Comparison of ENCODE assay signal across 33 cellular contexts in the genomic region with DNA sequence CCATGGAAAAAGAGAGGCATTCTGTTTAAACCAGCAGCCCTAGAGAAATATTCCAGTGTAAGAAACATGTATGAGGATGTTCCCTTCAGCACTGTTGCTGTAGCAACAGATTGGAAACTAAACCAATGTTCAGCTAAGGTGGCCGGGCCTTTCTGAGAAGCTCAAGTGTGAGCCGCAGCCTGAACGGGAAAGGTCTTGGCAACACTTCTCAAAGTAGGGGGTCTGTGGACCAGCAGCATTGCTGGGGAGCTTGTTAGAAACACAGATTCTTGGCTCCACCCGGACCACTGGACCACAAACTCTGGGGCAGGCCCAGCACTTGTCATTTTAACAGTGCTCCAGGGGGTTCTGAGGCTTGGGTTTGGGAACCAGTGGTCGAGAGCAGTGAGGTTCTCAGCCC. TPM values are rescaled to one million over a fixed set of nuclear protein-coding genes. Genes with fewer than 3 reads are reported as not detected.
"Had no signal": no experiment of that assay in that cellular context is flagged by ENCODE, and none has a peak within 500 bp of the region (broad histone marks: within the 10 kb centered on the region; RNA-seq: fewer than 3 reads in every experiment).

No MANE protein-coding gene starts in this region.

- H3K9me3 Mint-ChIP-seq: activated CD4-positive, alpha-beta T cell treated with anti-CD3 and anti-CD28 coated beads, Interleukin-2, amount 10 ng/mL, durations not matched to agents 24 days and 14 days; activated naive CD4-positive, alpha-beta T cell treated with anti-CD3 and anti-CD28 coated beads, Interleukin-2, amount 10 ng/mL, durations not matched to agents 7 days and 5 days; activated T-cell treated with anti-CD3 and anti-CD28 coated beads, Interleukin-2, amount 50 U/mL, for 4 hours; brain; central memory CD8-positive, alpha-beta T cell; T-helper 2 cell treated with Interferon-gamma antibody and Interleukin-4, amounts not matched to agents 5 μg/mL and 100 μg/mL, for 36 hours had no signal

- H3K27ac ChIP-seq: ascending aorta, breast epithelium, cardiac muscle cell, coronary artery, esophagus muscularis mucosa, foreskin keratinocyte, gastrocnemius medialis, WERI-Rb-1 had no signal

- H3K4me3 ChIP-seq: ascending aorta, breast epithelium, cardiac muscle cell, coronary artery, dorsolateral prefrontal cortex, esophagus muscularis mucosa, gastrocnemius medialis, heart left ventricle had no signal

- H3K4me3 Mint-ChIP-seq: activated CD4-positive, alpha-beta memory T cell treated with anti-CD3 and anti-CD28 coated beads for 36 hours; activated CD4-positive, alpha-beta T cell treated with anti-CD3 and anti-CD28 coated beads for 36 hours; activated CD4-positive, alpha-beta T cell treated with anti-CD3 and anti-CD28 coated beads, Interleukin-2, amount 10 ng/mL, durations not matched to agents 24 days and 14 days; activated CD8-positive, alpha-beta T cell treated with anti-CD3 and anti-CD28 coated beads, Interleukin-2, amount 10 ng/mL, durations not matched to agents 7 days and 5 days; activated naive CD4-positive, alpha-beta T cell treated with anti-CD3 and anti-CD28 coated beads, Interleukin-2, amount 10 ng/mL, durations not matched to agents 7 days and 5 days; activated naive CD8-positive, alpha-beta T cell treated with anti-CD3 and anti-CD28 coated beads, Interleukin-2, amount 10 ng/mL, durations not matched to agents 7 days and 5 days; activated T-cell treated with anti-CD3 and anti-CD28 coated beads, Interleukin-2, amount 50 U/mL, for 4 hours; activated T-helper 17 cell treated with anti-CD3 and anti-CD28 coated beads, Interleukin-2, amount 50 U/mL, for 72 hours; brain; central memory CD8-positive, alpha-beta T cell; dendritic cell treated with granulocyte-macrophage colony-stimulating factor and Interleukin-4, amounts not matched to agents 40 ng/mL and 50 ng/mL, for 4 days; T-helper 17 cell; T-helper 2 cell treated with Interferon-gamma antibody and Interleukin-4, amounts not matched to agents 5 μg/mL and 100 μg/mL, for 36 hours had no signal

- H3K9me3 ChIP-seq: ascending aorta, breast epithelium, esophagus muscularis mucosa, gastrocnemius medialis, heart left ventricle had no signal

- H3K36me3 ChIP-seq: ascending aorta, breast epithelium, cardiac muscle cell, gastrocnemius medialis, heart left ventricle, WERI-Rb-1 had no signal

- H3K27ac Mint-ChIP-seq: activated CD4-positive, alpha-beta memory T cell treated with anti-CD3 and anti-CD28 coated beads for 36 hours; activated CD4-positive, alpha-beta T cell treated with anti-CD3 and anti-CD28 coated beads for 36 hours; activated CD4-positive, alpha-beta T cell treated with anti-CD3 and anti-CD28 coated beads, Interleukin-2, amount 10 ng/mL, durations not matched to agents 24 days and 14 days; activated CD8-positive, alpha-beta T cell treated with anti-CD3 and anti-CD28 coated beads, Interleukin-2, amount 10 ng/mL, durations not matched to agents 7 days and 5 days; activated naive CD4-positive, alpha-beta T cell treated with anti-CD3 and anti-CD28 coated beads, Interleukin-2, amount 10 ng/mL, durations not matched to agents 7 days and 5 days; activated naive CD4-positive, alpha-beta T cell treated with anti-CD3 and anti-CD28 coated beads, Interleukin-2, amount 50 U/mL, for 72 hours; activated naive CD8-positive, alpha-beta T cell treated with anti-CD3 and anti-CD28 coated beads, Interleukin-2, amount 10 ng/mL, durations not matched to agents 7 days and 5 days; activated T-helper 17 cell treated with anti-CD3 and anti-CD28 coated beads, Interleukin-2, amount 50 U/mL, for 72 hours; dendritic cell treated with granulocyte-macrophage colony-stimulating factor and Interleukin-4, amounts not matched to agents 40 ng/mL and 50 ng/mL, for 4 days; T-helper 17 cell; T-helper 2 cell treated with Interferon-gamma antibody and Interleukin-4, amounts not matched to agents 5 μg/mL and 100 μg/mL, for 36 hours had no signal

- H3K36me3 Mint-ChIP-seq: activated CD4-positive, alpha-beta memory T cell treated with anti-CD3 and anti-CD28 coated beads for 36 hours; activated naive CD4-positive, alpha-beta T cell treated with anti-CD3 and anti-CD28 coated beads, Interleukin-2, amount 10 ng/mL, durations not matched to agents 7 days and 5 days; brain had no signal

- H3K4me1 Mint-ChIP-seq: central memory CD8-positive, alpha-beta T cell had no signal

- H3K27me3 ChIP-seq: ascending aorta, breast epithelium, cardiac muscle cell, dorsolateral prefrontal cortex, esophagus muscularis mucosa, gastrocnemius medialis, heart left ventricle had no signal

- ATAC-seq: activated CD4-positive, alpha-beta T cell treated with anti-CD3 and anti-CD28 coated beads for 36 hours; activated CD8-positive, alpha-beta T cell treated with anti-CD3 and anti-CD28 coated beads, Interleukin-2, amount 10 ng/mL, durations not matched to agents 7 days and 5 days; activated naive CD4-positive, alpha-beta T cell treated with anti-CD3 and anti-CD28 coated beads, Interleukin-2, amount 50 U/mL, for 72 hours; activated T-cell treated with anti-CD3 and anti-CD28 coated beads, Interleukin-2, amount 50 U/mL, for 4 hours; activated T-helper 17 cell treated with anti-CD3 and anti-CD28 coated beads, Interleukin-2, amount 50 U/mL, for 72 hours; foreskin keratinocyte; gastrocnemius medialis; heart left ventricle; T-helper 17 cell had no signal

- DNase-seq: activated CD4-positive, alpha-beta memory T cell treated with anti-CD3 and anti-CD28 coated beads for 36 hours; activated CD4-positive, alpha-beta T cell treated with anti-CD3 and anti-CD28 coated beads for 36 hours; activated CD4-positive, alpha-beta T cell treated with anti-CD3 and anti-CD28 coated beads, Interleukin-2, amount 10 ng/mL, durations not matched to agents 24 days and 14 days; activated CD4-positive, CD25-positive, alpha-beta regulatory T cell; activated CD8-positive, alpha-beta T cell treated with anti-CD3 and anti-CD28 coated beads, Interleukin-2, amount 10 ng/mL, durations not matched to agents 7 days and 5 days; activated gamma-delta T cell; activated naive CD4-positive, alpha-beta T cell; activated naive CD4-positive, alpha-beta T cell treated with anti-CD3 and anti-CD28 coated beads, Interleukin-2, amount 10 ng/mL, durations not matched to agents 7 days and 5 days; activated naive CD8-positive, alpha-beta T cell treated with anti-CD3 and anti-CD28 coated beads, Interleukin-2, amount 10 ng/mL, durations not matched to agents 7 days and 5 days; activated T-cell treated with anti-CD3 and anti-CD28 coated beads, Interleukin-2, amount 50 U/mL, for 4 hours; effector memory CD4-positive, alpha-beta T cell; erythroblast; foreskin keratinocyte; gastrocnemius medialis; glutamatergic neuron; T-helper 1 cell; T-helper 17 cell; T1000; WERI-Rb-1 had no signal

- H3K4me1 ChIP-seq: ascending aorta, breast epithelium, foreskin keratinocyte, gastrocnemius medialis had no signal

RNA-seq across cellular contexts. Expression of a gene that starts 36.3 kb away (rescaled TPM):
- total RNA-seq: activated CD4-positive, alpha-beta memory T cell treated with anti-CD3 and anti-CD28 coated beads for 36 hours; activated CD4-positive, alpha-beta T cell treated with anti-CD3 and anti-CD28 coated beads for 36 hours; activated CD4-positive, alpha-beta T cell treated with anti-CD3 and anti-CD28 coated beads, Interleukin-2, amount 10 ng/mL, durations not matched to agents 24 days and 14 days; activated CD8-positive, alpha-beta memory T cell treated with anti-CD3 and anti-CD28 coated beads for 36 hours; activated CD8-positive, alpha-beta T cell treated with anti-CD3 and anti-CD28 coated beads, Interleukin-2, amount 10 ng/mL, durations not matched to agents 7 days and 5 days; activated naive CD8-positive, alpha-beta T cell treated with anti-CD3 and anti-CD28 coated beads, Interleukin-2, amount 10 ng/mL, durations not matched to agents 7 days and 5 days; activated T-cell treated with anti-CD3 and anti-CD28 coated beads, Interleukin-2, amount 50 U/mL, for 4 hours; activated T-helper 17 cell treated with anti-CD3 and anti-CD28 coated beads, Interleukin-2, amount 50 U/mL, for 72 hours; cardiac muscle cell; foreskin keratinocyte had no signal
- polyA plus RNA-seq: cardiac muscle cell, foreskin keratinocyte had no signal
